ENCODE assay signal across 8 cellular contexts in genomic region chr6:149317656-149318571, GRCh38. TPM values are rescaled to one million over a fixed set of nuclear protein-coding genes. Genes with fewer than 3 reads are reported as not detected.
DNase-seq lines count a peak whose midpoint lies in the region; ATAC-seq and TF ChIP-seq lines count a peak whose summit lies in the region.

TSS of gene TAB2 (plus strand) at chr6:149317712. CDS start at chr6:149369998, 52,286 bp downstream.

- no peak for TF ChIP-seq CTCF in tibial nerve (IDR thresholded peaks at IDR 0.05)

- DNase-seq in NCI-H82 (lab: John Stamatoyannopoulos, UW) (peak; percentile 73), NCI-H82 treated with DMSO at 0.1 percent for 48 hours (lab: John Stamatoyannopoulos, UW; ENCODE audit: unreplicated experiment) (no peak), SJSA1 (ENCODE audit: low read depth in 1 of 2, low spot score in 2 of 2) (peak; percentile 54 to 57), head of caudate nucleus (peak in 36 of 42 donors; percentile 16 to 71 (median 45)), pons (ENCODE audit: low spot score) (peak; percentile 52), tibial nerve (ENCODE audit: low spot score in 2 of 2) (peak; percentile 17 to 30)
- DNase-seq in activated naive CD4-positive, alpha-beta T cell (lab: John Stamatoyannopoulos, UW) = peak; percentile 34 to 63 (median 52)

- H3K9me3 ChIP-seq in SJSA1 (replicated peaks) = no peaks in the 10 kb centered on the region
- H3K9me3 ChIP-seq in tibial nerve = no peaks in the 10 kb centered on the region

- peak in 1 of 2 donors; percentile 51 for TF ChIP-seq EP300 in tibial nerve (IDR thresholded peaks at IDR 0.05)

- peaks cover 10% of the 10 kb centered on the region for H3K36me3 ChIP-seq in SJSA1
- no peaks in the 10 kb centered on the region for H3K36me3 ChIP-seq in tibial nerve

- intact Hi-C loops in head of caudate nucleus (cut with DNase I) = no loop called here

- ATAC-seq in HG03139 (IDR thresholded peaks at IDR 0.05; ENCODE audit: unreplicated experiment) = peak; percentile 17

- H3K27ac ChIP-seq in SJSA1 (peak within 1 kb of the TSS; percentile 91), tibial nerve (peak within 1 kb of the TSS; percentile 98 to 100 (median 100))

- no peak for TF ChIP-seq POLR2A in tibial nerve (IDR thresholded peaks at IDR 0.05)

- H3K27me3 ChIP-seq in SJSA1 (replicated peaks) (no peaks in the 10 kb centered on the region; the same call in 1 of the 2 replicates), tibial nerve (no peaks in the 10 kb centered on the region)

- WGBS in tibial nerve, 2 donors = 0% methylated on average over 22 to 47 of the region's 92 CpGs

- peak within 1 kb of the TSS; percentile 97 for H3K4me3 ChIP-seq in SJSA1
- H3K4me3 ChIP-seq in tibial nerve = peak within 1 kb of the TSS; percentile 96 to 100 (median 98)

- H3K4me1 ChIP-seq in SJSA1 (replicated peaks) (peaks cover 32% of the 10 kb centered on the region), tibial nerve (peaks cover 0 to 42% (median 11%) of the 10 kb centered on the region in 4 donors)

RNA-seq across cellular contexts. Expression of gene TAB2, which starts in this region (rescaled TPM):
- 36.0 and 48.5 TPM in 2 replicates for total RNA-seq in SJSA1 (2014; rRNA removed; shearing (Covaris generic))
- 100 to 1,000 TPM in 1 of 4 donors, 10 to 100 TPM in 3; 57.5 to 101 (median 74.7) TPM for total RNA-seq in tibial nerve
